In the genomic region with DNA sequence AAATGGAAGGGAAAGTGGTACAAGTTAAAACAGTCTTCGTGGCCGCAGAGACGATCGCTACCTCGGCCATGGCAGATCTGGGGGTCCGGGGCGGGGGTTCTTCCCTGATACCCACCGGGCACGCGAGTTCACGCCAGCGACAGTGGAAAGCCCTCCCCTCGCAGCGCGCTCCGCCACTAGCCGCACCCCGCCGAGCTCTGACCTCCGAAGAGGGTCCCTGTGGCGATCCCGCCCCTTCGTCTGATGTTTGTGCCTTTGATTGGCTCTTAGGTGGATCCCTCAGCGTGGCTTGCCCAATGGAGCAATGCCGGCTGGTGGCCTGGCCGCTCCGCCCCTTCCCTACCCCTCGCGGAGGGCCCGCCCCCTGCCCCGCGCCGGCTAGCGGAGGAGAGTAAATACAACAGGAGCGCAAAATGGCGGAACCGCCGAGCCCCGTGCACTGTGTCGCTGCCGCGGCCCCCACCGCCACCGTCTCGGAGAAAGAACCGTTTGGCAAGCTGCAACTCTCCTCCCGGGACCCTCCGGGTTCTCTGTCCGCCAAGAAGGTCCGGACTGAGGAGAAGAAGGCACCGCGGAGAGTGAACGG, we compare ENCODE assay signal across 8 cellular contexts. TPM values are rescaled to one million over a fixed set of nuclear protein-coding genes. Genes with fewer than 3 reads are reported as not detected.
DNase-seq lines count a peak whose midpoint lies in the region; ATAC-seq lines count a peak whose summit lies in the region.

RSBN1L (plus strand) TSS at position 403 of the 586 bp plus-strand sequence; CDS start at position 414, 11 bp downstream.

- H3K27ac Mint-ChIP-seq in activated T-helper 1 cell treated with anti-CD3 and anti-CD28 coated beads, Interleukin-12 subunit alpha, Interleukin-12 subunit beta, Interleukin-2, Interleukin-4 antibody, amounts not matched to agents 30 ng/mL and 10 ng/mL and 1 ng/mL, durations not matched to agents 14 hours and 24 hours and 36 hours: peak within 1 kb of the TSS; percentile 94
- peak within 1 kb of the TSS; percentile 94 to 98 (median 96) for H3K27ac Mint-ChIP-seq in naive thymus-derived CD4-positive, alpha-beta T cell
- H3K27ac Mint-ChIP-seq in stimulated activated naive B cell treated with anti-CD40 and anti-IgM and Interleukin-4, amounts not matched to agents 10 μg/mL and 1 μg/mL and 100 μg/mL, for 72 hours: peak within 1 kb of the TSS; percentile 98

- POLR2A ChIA-PET in naive thymus-derived CD4-positive, alpha-beta T cell (lab: Charles Lee): interaction anchor here (0.6 to 3.5 kb wide), 11 partner anchors 10 to 574 kb away, joined by 3 to 29 read pairs (median 4); partner anchors contain the start of gene CCDC146

- intact Hi-C loops in activated T-helper 1 cell treated with anti-CD3 and anti-CD28 coated beads, Interleukin-12 subunit alpha, Interleukin-12 subunit beta, Interleukin-2, Interleukin-4 antibody, amounts not matched to agents 30 ng/mL and 10 ng/mL and 1 ng/mL, durations not matched to agents 14 hours and 24 hours and 36 hours (cut with micrococcal nuclease): loop anchor here (1.0 to 2.0 kb wide), 5 partner anchors 9 to 160 kb away; partner anchors contain the start of genes PHTF2 and TMEM60
- intact Hi-C loops in naive thymus-derived CD4-positive, alpha-beta T cell (cut with micrococcal nuclease): loop anchor here (1.0 to 5.0 kb wide), 13 partner anchors 9 to 1379 kb away; partner anchors contain the start of genes PHTF2 (in 2 of the 2), TMEM60 (in 2 of the 2), CCDC146 (in 1 of the 2) and GSAP (in 1 of the 2)

- no peaks in the 10 kb centered on the region for H3K9me3 ChIP-seq in Karpas-422 (ENCODE audit: low read length)
- H3K9me3 ChIP-seq in naive thymus-derived CD4-positive, alpha-beta T cell (ENCODE audit: control insufficient read depth in 2 of 3, low read length in 3 of 3): no peaks in the 10 kb centered on the region

- DNase-seq in Daoy (ENCODE audit: low read depth): peak; percentile 98
- peak; percentile 99 for DNase-seq in Karpas-422
- peak; percentile 98 for DNase-seq in RKO (ENCODE audit: low spot score)
- DNase-seq in activated T-helper 1 cell treated with anti-CD3 and anti-CD28 coated beads, Interleukin-12 subunit alpha, Interleukin-12 subunit beta, Interleukin-2, Interleukin-4 antibody, amounts not matched to agents 30 ng/mL and 10 ng/mL and 1 ng/mL, durations not matched to agents 14 hours and 24 hours and 36 hours (ENCODE audit: low spot score): peak; percentile 98
- peak; percentile 97 for DNase-seq in fibroblast of gingiva (ENCODE audit: low read depth)
- DNase-seq in naive thymus-derived CD4-positive, alpha-beta T cell: peak; percentile 96 to 98 (median 98)
- peak; percentile 98 for DNase-seq in stimulated activated naive B cell treated with anti-CD40 and anti-IgM and Interleukin-4, amounts not matched to agents 10 μg/mL and 1 μg/mL and 100 μg/mL, for 72 hours

- no peaks in the 10 kb centered on the region for H3K27me3 Mint-ChIP-seq in activated T-helper 1 cell treated with anti-CD3 and anti-CD28 coated beads, Interleukin-12 subunit alpha, Interleukin-12 subunit beta, Interleukin-2, Interleukin-4 antibody, amounts not matched to agents 30 ng/mL and 10 ng/mL and 1 ng/mL, durations not matched to agents 14 hours and 24 hours and 36 hours (ENCODE audit: insufficient read depth)
- no peaks in the 10 kb centered on the region for H3K27me3 Mint-ChIP-seq in naive thymus-derived CD4-positive, alpha-beta T cell
- H3K27me3 Mint-ChIP-seq in stimulated activated naive B cell treated with anti-CD40 and anti-IgM and Interleukin-4, amounts not matched to agents 10 μg/mL and 1 μg/mL and 100 μg/mL, for 72 hours: no peaks in the 10 kb centered on the region

- peak within 1 kb of the TSS; percentile 88 for H2AFZ ChIP-seq in Karpas-422 (ENCODE audit: low read length)

- H3K9ac ChIP-seq in Karpas-422 (ENCODE audit: low read length): peak within 1 kb of the TSS; percentile 91

- H3K9me2 ChIP-seq in Karpas-422 (replicated peaks; ENCODE audit: insufficient read depth, low read length): no peaks in the 10 kb centered on the region

- ATAC-seq in GM21825 (IDR thresholded peaks at IDR 0.05; ENCODE audit: unreplicated experiment): peak; percentile 92
- ATAC-seq in naive thymus-derived CD4-positive, alpha-beta T cell: peak; percentile 98
- ATAC-seq in stimulated activated naive B cell treated with anti-CD40 and anti-IgM and Interleukin-4, amounts not matched to agents 10 μg/mL and 1 μg/mL and 100 μg/mL, for 72 hours (replicated peaks): peak; percentile 94 to 95

- peak within 1 kb of the TSS; percentile 92 for H3K4me3 ChIP-seq in Karpas-422 (ENCODE audit: low read length)
- peak within 1 kb of the TSS; percentile 99 for H3K4me3 ChIP-seq in naive thymus-derived CD4-positive, alpha-beta T cell (ENCODE audit: low read length)

- peaks cover 52% of the 10 kb centered on the region for H3K4me1 Mint-ChIP-seq in activated T-helper 1 cell treated with anti-CD3 and anti-CD28 coated beads, Interleukin-12 subunit alpha, Interleukin-12 subunit beta, Interleukin-2, Interleukin-4 antibody, amounts not matched to agents 30 ng/mL and 10 ng/mL and 1 ng/mL, durations not matched to agents 14 hours and 24 hours and 36 hours (ENCODE audit: low read depth)
- H3K4me1 Mint-ChIP-seq in naive thymus-derived CD4-positive, alpha-beta T cell: peaks cover 19 to 78% (median 63%) of the 10 kb centered on the region in 7 donors
- H3K4me1 Mint-ChIP-seq in stimulated activated naive B cell treated with anti-CD40 and anti-IgM and Interleukin-4, amounts not matched to agents 10 μg/mL and 1 μg/mL and 100 μg/mL, for 72 hours: peaks cover 26 to 36% of the 10 kb centered on the region in 2 donors

- peak within 1 kb of the TSS; percentile 86 for H3K4me2 ChIP-seq in Karpas-422 (ENCODE audit: low read depth, low read length, poor library complexity, severe bottlenecking)

- peak within 1 kb of the TSS; percentile 99 for H3K4me3 Mint-ChIP-seq in activated T-helper 1 cell treated with anti-CD3 and anti-CD28 coated beads, Interleukin-12 subunit alpha, Interleukin-12 subunit beta, Interleukin-2, Interleukin-4 antibody, amounts not matched to agents 30 ng/mL and 10 ng/mL and 1 ng/mL, durations not matched to agents 14 hours and 24 hours and 36 hours
- peak within 1 kb of the TSS; percentile 89 to 100 (median 99) for H3K4me3 Mint-ChIP-seq in naive thymus-derived CD4-positive, alpha-beta T cell
- H3K4me3 Mint-ChIP-seq in stimulated activated naive B cell treated with anti-CD40 and anti-IgM and Interleukin-4, amounts not matched to agents 10 μg/mL and 1 μg/mL and 100 μg/mL, for 72 hours: peak within 1 kb of the TSS; percentile 98 to 99

- CTCF ChIA-PET in naive thymus-derived CD4-positive, alpha-beta T cell (lab: Charles Lee): interaction anchor here (1.3 to 2.2 kb wide), 4 partner anchors 9 to 63 kb away, joined by 4 to 6 read pairs (median 6); no protein-coding TSS in a partner anchor

- H4K20me1 ChIP-seq in Karpas-422 (ENCODE audit: insufficient read depth, low read depth, low read length): peaks cover 9% of the 10 kb centered on the region; the same call in 1 of the 2 replicates

- no peaks in the 10 kb centered on the region for H3K9me3 Mint-ChIP-seq in activated T-helper 1 cell treated with anti-CD3 and anti-CD28 coated beads, Interleukin-12 subunit alpha, Interleukin-12 subunit beta, Interleukin-2, Interleukin-4 antibody, amounts not matched to agents 30 ng/mL and 10 ng/mL and 1 ng/mL, durations not matched to agents 14 hours and 24 hours and 36 hours
- peaks cover 0 to 1% (median 0%) of the 10 kb centered on the region in 11 donors for H3K9me3 Mint-ChIP-seq in naive thymus-derived CD4-positive, alpha-beta T cell
- H3K9me3 Mint-ChIP-seq in stimulated activated naive B cell treated with anti-CD40 and anti-IgM and Interleukin-4, amounts not matched to agents 10 μg/mL and 1 μg/mL and 100 μg/mL, for 72 hours: no peaks in the 10 kb centered on the region

- H3K79me2 ChIP-seq in Karpas-422 (ENCODE audit: low read length): peaks cover 92% of the 10 kb centered on the region

- peaks cover 20% of the 10 kb centered on the region for H3K36me3 Mint-ChIP-seq in activated T-helper 1 cell treated with anti-CD3 and anti-CD28 coated beads, Interleukin-12 subunit alpha, Interleukin-12 subunit beta, Interleukin-2, Interleukin-4 antibody, amounts not matched to agents 30 ng/mL and 10 ng/mL and 1 ng/mL, durations not matched to agents 14 hours and 24 hours and 36 hours (ENCODE audit: low read depth)
- H3K36me3 Mint-ChIP-seq in naive thymus-derived CD4-positive, alpha-beta T cell: peaks cover under 1 to 12% (median 6%) of the 10 kb centered on the region in 5 donors
- peaks cover 15 to 16% of the 10 kb centered on the region in 2 donors for H3K36me3 Mint-ChIP-seq in stimulated activated naive B cell treated with anti-CD40 and anti-IgM and Interleukin-4, amounts not matched to agents 10 μg/mL and 1 μg/mL and 100 μg/mL, for 72 hours

- H3K36me3 ChIP-seq in Karpas-422 (ENCODE audit: insufficient read depth, low read length): peaks cover 2% of the 10 kb centered on the region; the same call in 1 of the 2 replicates
- peaks cover 0 to 10% (median 0%) of the 10 kb centered on the region in 3 experiments for H3K36me3 ChIP-seq in naive thymus-derived CD4-positive, alpha-beta T cell (ENCODE audit: control insufficient read depth in 2 of 3, insufficient read depth in 3 of 3, low read length in 3 of 3)

- H3K27me3 ChIP-seq in Karpas-422 (ENCODE audit: low read length): no peaks in the 10 kb centered on the region
- no peaks in the 10 kb centered on the region for H3K27me3 ChIP-seq in naive thymus-derived CD4-positive, alpha-beta T cell (ENCODE audit: control insufficient read depth in 2 of 2, insufficient read depth in 2 of 2, low read length in 2 of 2)

- peak within 1 kb of the TSS; percentile 86 for H3K27ac ChIP-seq in Karpas-422 (ENCODE audit: low read length)
- peak within 1 kb of the TSS; percentile 94 for H3K27ac ChIP-seq in naive thymus-derived CD4-positive, alpha-beta T cell (ENCODE audit: low read depth, low read length)

- peaks cover 42% of the 10 kb centered on the region for H3K4me1 ChIP-seq in Karpas-422 (ENCODE audit: low read length)
- H3K4me1 ChIP-seq in naive thymus-derived CD4-positive, alpha-beta T cell (ENCODE audit: control insufficient read depth in 2 of 2, insufficient read depth in 2 of 2, low read length in 2 of 2): peaks cover 13 to 15% of the 10 kb centered on the region in 2 donors

RNA-seq across cellular contexts. Expression of gene RSBN1L, which starts in this region (rescaled TPM):
- 12.2 and 24.4 TPM in 2 replicates for total RNA-seq in Daoy (2014; rRNA removed; shearing (Covaris generic))
- total RNA-seq in Karpas-422 (2014; rRNA removed; shearing (Covaris generic); ENCODE audit: low replicate concordance): 14.1 and 33.7 TPM in 2 replicates
- total RNA-seq in activated T-helper 1 cell treated with anti-CD3 and anti-CD28 coated beads, Interleukin-12 subunit alpha, Interleukin-12 subunit beta, Interleukin-2, Interleukin-4 antibody, amounts not matched to agents 30 ng/mL and 10 ng/mL and 1 ng/mL, durations not matched to agents 14 hours and 24 hours and 36 hours: 27.9 and 30.6 TPM in 2 replicates
- total RNA-seq in naive thymus-derived CD4-positive, alpha-beta T cell: 10 to 100 TPM; 19.7 to 41.7 (median 30.8) TPM
- 1 to 10 TPM; 7.7 to 7.8 TPM for polyA plus RNA-seq in naive thymus-derived CD4-positive, alpha-beta T cell

Comparison
In these comparisons a context has a peak if more than half of its experiments do, and no peak if none do; other contexts are left out.
1. Peak in every context shown above with its lines: DNase-seq, ATAC-seq, H3K4me3 ChIP-seq and H3K27ac ChIP-seq.